18 cellular contexts compared by ENCODE assay signal in the genomic region with DNA sequence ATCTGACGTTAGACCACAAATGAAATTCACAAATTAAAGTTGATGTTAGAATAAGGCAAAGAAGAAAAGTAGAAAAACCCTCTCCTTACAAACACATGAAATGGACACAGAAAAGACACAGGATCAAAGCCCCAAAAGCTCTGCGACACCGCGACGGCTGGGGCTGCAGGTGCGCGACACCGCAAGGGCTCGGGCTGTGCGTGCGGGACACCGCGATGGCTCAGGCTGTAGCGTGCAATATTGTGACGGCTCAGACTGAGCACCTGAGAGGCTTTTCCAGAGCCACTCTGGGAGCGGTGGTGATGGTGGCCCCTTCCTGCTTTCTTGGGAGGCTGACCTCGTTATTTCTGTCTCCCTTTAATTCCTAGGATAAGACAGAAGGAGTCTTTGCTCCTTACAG.
"Had no signal": no experiment of that assay in that cellular context is flagged by ENCODE, and none has a peak within 500 bp of the region (broad histone marks: within the 10 kb centered on the region; RNA-seq: fewer than 3 reads in every experiment).

No MANE protein-coding gene starts in this region.

- H3K4me1 ChIP-seq: colonic mucosa, foreskin keratinocyte, left lung, lower lobe of right lung had no signal

- H3K27ac Mint-ChIP-seq: mesothelial cell of epicardium, naive B cell had no signal

- H3K27me3 Mint-ChIP-seq: naive B cell had no signal

- H3K27me3 ChIP-seq: colonic mucosa, dorsolateral prefrontal cortex, esophagus muscularis mucosa, foreskin keratinocyte, gastroesophageal sphincter, heart right ventricle, left lung had no signal

- H3K4me3 ChIP-seq: colonic mucosa, dorsolateral prefrontal cortex, esophagus muscularis mucosa, gastroesophageal sphincter, heart right ventricle, left lung, lower lobe of right lung, mucosa of descending colon had no signal

- H3K27ac ChIP-seq: colonic mucosa, esophagus muscularis mucosa, foreskin keratinocyte, heart right ventricle, left lung, lower lobe of right lung had no signal

- H3K4me1 Mint-ChIP-seq: naive B cell had no signal

- H3K4me3 Mint-ChIP-seq: mesothelial cell of epicardium, naive B cell had no signal

- DNase-seq: colonic mucosa; dermis blood vessel endothelial cell; dorsolateral prefrontal cortex; effector CD4-positive, alpha-beta T cell; effector memory CD4-positive, alpha-beta T cell; foreskin keratinocyte; heart right ventricle; hippocampal formation; left cardiac atrium; left lung; left ventricle myocardium superior; lower lobe of right lung; mesenchymal stem cell; mucosa of descending colon; naive B cell had no signal

- H3K9me3 Mint-ChIP-seq: mesothelial cell of epicardium, naive B cell had no signal

- ATAC-seq: foreskin keratinocyte, gastroesophageal sphincter, heart right ventricle, left cardiac atrium, left lung, left ventricle myocardium superior, lower lobe of right lung, mucosa of descending colon had no signal

- H3K9me3 ChIP-seq: colonic mucosa, esophagus muscularis mucosa, gastroesophageal sphincter, heart right ventricle, left lung, lower lobe of right lung, mucosa of descending colon had no signal
